In the genomic region with DNA sequence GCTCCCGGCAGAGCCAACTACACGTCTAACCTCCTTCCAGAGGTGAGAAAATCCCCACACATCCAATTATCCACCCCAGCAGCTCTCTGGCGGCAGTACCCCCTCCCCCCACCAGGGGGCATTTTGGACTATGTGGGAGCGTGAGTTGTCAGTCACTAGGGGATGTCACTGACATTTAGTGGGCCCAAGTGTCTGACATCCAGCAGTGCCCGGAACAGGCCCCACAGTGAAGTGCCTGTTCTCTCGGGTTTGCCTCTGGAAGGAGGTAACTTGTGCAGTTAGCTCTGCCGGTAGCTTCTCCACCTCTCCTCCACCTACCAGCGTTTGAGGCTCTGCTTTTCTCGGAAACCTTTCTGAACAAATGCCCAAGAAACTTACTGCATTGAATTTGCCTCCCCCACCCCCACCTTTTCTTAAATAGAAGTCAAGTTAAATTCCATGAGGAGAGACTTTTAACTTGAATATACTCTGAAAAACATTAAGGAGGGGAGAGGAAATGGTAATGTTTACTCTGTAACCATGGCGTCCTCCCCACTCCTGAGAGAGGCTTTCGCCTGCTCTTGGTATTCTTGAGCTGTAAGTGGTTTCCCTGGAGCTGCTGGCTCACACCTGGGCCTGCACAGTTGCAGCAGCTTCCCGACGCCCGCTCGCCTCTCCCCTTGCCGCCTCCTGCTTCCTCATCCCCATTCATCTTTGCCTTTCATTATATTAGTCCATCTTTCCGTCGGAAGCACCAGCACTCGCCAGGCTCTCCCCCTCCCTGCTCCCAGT, we compare ENCODE assay signal across 1 cellular context.
TF ChIP-seq lines count a peak whose summit lies in the region.

No MANE protein-coding gene starts in this region.

TF ChIP-seq in GM23338, 12 proteins besides CTCF, POLR2A, EP300 and RAD21 (continued from another document):
- TF ChIP-seq, protein P1, sequence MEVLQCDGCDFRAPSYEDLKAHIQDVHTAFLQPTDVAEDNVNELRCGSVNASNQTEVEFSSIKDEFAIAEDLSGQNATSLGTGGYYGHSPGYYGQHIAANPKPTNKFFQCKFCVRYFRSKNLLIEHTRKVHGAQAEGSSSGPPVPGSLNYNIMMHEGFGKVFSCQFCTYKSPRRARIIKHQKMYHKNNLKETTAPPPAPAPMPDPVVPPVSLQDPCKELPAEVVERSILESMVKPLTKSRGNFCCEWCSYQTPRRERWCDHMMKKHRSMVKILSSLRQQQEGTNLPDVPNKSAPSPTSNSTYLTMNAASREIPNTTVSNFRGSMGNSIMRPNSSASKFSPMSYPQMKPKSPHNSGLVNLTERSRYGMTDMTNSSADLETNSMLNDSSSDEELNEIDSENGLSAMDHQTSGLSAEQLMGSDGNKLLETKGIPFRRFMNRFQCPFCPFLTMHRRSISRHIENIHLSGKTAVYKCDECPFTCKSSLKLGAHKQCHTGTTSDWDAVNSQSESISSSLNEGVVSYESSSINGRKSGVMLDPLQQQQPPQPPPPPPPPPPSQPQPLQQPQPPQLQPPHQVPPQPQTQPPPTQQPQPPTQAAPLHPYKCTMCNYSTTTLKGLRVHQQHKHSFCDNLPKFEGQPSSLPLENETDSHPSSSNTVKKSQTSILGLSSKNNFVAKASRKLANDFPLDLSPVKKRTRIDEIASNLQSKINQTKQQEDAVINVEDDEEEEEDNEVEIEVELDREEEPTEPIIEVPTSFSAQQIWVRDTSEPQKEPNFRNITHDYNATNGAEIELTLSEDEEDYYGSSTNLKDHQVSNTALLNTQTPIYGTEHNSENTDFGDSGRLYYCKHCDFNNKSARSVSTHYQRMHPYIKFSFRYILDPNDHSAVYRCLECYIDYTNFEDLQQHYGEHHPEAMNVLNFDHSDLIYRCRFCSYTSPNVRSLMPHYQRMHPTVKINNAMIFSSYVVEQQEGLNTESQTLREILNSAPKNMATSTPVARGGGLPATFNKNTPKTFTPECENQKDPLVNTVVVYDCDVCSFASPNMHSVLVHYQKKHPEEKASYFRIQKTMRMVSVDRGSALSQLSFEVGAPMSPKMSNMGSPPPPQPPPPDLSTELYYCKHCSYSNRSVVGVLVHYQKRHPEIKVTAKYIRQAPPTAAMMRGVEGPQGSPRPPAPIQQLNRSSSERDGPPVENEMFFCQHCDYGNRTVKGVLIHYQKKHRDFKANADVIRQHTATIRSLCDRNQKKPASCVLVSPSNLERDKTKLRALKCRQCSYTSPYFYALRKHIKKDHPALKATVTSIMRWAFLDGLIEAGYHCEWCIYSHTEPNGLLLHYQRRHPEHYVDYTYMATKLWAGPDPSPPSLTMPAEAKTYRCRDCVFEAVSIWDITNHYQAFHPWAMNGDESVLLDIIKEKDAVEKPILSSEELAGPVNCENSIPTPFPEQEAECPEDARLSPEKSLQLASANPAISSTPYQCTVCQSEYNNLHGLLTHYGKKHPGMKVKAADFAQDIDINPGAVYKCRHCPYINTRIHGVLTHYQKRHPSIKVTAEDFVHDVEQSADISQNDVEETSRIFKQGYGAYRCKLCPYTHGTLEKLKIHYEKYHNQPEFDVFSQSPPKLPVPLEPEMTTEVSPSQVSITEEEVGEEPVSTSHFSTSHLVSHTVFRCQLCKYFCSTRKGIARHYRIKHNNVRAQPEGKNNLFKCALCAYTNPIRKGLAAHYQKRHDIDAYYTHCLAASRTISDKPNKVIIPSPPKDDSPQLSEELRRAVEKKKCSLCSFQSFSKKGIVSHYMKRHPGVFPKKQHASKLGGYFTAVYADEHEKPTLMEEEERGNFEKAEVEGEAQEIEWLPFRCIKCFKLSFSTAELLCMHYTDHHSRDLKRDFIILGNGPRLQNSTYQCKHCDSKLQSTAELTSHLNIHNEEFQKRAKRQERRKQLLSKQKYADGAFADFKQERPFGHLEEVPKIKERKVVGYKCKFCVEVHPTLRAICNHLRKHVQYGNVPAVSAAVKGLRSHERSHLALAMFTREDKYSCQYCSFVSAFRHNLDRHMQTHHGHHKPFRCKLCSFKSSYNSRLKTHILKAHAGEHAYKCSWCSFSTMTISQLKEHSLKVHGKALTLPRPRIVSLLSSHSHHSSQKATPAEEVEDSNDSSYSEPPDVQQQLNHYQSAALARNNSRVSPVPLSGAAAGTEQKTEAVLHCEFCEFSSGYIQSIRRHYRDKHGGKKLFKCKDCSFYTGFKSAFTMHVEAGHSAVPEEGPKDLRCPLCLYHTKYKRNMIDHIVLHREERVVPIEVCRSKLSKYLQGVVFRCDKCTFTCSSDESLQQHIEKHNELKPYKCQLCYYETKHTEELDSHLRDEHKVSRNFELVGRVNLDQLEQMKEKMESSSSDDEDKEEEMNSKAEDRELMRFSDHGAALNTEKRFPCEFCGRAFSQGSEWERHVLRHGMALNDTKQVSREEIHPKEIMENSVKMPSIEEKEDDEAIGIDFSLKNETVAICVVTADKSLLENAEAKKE (CRISPR knock-in tag; IDR thresholded peaks at IDR 0.05): no peak
- TF ChIP-seq, protein P2, sequence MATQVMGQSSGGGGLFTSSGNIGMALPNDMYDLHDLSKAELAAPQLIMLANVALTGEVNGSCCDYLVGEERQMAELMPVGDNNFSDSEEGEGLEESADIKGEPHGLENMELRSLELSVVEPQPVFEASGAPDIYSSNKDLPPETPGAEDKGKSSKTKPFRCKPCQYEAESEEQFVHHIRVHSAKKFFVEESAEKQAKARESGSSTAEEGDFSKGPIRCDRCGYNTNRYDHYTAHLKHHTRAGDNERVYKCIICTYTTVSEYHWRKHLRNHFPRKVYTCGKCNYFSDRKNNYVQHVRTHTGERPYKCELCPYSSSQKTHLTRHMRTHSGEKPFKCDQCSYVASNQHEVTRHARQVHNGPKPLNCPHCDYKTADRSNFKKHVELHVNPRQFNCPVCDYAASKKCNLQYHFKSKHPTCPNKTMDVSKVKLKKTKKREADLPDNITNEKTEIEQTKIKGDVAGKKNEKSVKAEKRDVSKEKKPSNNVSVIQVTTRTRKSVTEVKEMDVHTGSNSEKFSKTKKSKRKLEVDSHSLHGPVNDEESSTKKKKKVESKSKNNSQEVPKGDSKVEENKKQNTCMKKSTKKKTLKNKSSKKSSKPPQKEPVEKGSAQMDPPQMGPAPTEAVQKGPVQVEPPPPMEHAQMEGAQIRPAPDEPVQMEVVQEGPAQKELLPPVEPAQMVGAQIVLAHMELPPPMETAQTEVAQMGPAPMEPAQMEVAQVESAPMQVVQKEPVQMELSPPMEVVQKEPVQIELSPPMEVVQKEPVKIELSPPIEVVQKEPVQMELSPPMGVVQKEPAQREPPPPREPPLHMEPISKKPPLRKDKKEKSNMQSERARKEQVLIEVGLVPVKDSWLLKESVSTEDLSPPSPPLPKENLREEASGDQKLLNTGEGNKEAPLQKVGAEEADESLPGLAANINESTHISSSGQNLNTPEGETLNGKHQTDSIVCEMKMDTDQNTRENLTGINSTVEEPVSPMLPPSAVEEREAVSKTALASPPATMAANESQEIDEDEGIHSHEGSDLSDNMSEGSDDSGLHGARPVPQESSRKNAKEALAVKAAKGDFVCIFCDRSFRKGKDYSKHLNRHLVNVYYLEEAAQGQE (IDR thresholded peaks at IDR 0.05; ENCODE audit: unreplicated experiment): no peak
- TF ChIP-seq EZH2 (IDR thresholded peaks at IDR 0.05; ENCODE audit: low read depth, unreplicated experiment) (no peak), POLR2AphosphoS5 (IDR thresholded peaks at IDR 0.05; ENCODE audit: low read depth) (no peak), ZNF331 (CRISPR knock-in tag; IDR thresholded peaks at IDR 0.05; ENCODE audit: low read depth) (no peak), JUNB (IDR thresholded peaks at IDR 0.05; ENCODE audit: unreplicated experiment) (no peak), STAT1 (IDR thresholded peaks at IDR 0.05; ENCODE audit: unreplicated experiment) (no peak)
